In genomic region chr19:33509774-33510173, GRCh38 we compare ENCODE assay signal across 1 cellular context.
TF ChIP-seq lines count a peak whose summit lies in the region.

No MANE protein-coding gene starts in this region.

TF ChIP-seq in GM23338, 12 proteins besides CTCF, POLR2A, EP300 and RAD21:
- TF ChIP-seq ZNF331 (CRISPR knock-in tag; IDR thresholded peaks at IDR 0.05; ENCODE audit: low read depth) (no peak), NANOG (IDR thresholded peaks at IDR 0.05; ENCODE audit: borderline replicate concordance) (no peak), EZH2 (IDR thresholded peaks at IDR 0.05; ENCODE audit: low read depth, unreplicated experiment) (no peak), POLR2AphosphoS5 (IDR thresholded peaks at IDR 0.05; ENCODE audit: low read depth) (no peak), JUNB (IDR thresholded peaks at IDR 0.05; ENCODE audit: unreplicated experiment) (no peak), CREB1 (CRISPR knock-in tag; IDR thresholded peaks at IDR 0.05; ENCODE audit: low read depth) (no peak), ZNF462 (CRISPR knock-in tag; IDR thresholded peaks at IDR 0.05) (no peak), REST (IDR thresholded peaks at IDR 0.05; ENCODE audit: unreplicated experiment) (no peak), EZH2phosphoT487 (IDR thresholded peaks at IDR 0.05; ENCODE audit: unreplicated experiment) (no peak), ZNF114 (CRISPR knock-in tag; IDR thresholded peaks at IDR 0.05) (no peak), ETS1 (IDR thresholded peaks at IDR 0.05) (no peak), STAT1 (IDR thresholded peaks at IDR 0.05; ENCODE audit: unreplicated experiment) (no peak)
